Comparison of ENCODE assay signal across 30 cellular contexts in genomic region chr1:115134231-115134630, GRCh38. TPM values are rescaled to one million over a fixed set of nuclear protein-coding genes. Genes with fewer than 3 reads are reported as not detected.
DNase-seq lines count a peak whose midpoint lies in the region; ATAC-seq and TF ChIP-seq lines count a peak whose summit lies in the region.
"Had no signal": no experiment of that assay in that cellular context is flagged by ENCODE, and none has a peak within 500 bp of the region (broad histone marks: within the 10 kb centered on the region; RNA-seq: fewer than 3 reads in every experiment).

No MANE protein-coding gene starts in this region.

- no peak overlapping the region for H3K4me3 Mint-ChIP-seq in Caco-2 (ENCODE audit: unreplicated experiment)
- H3K4me3 Mint-ChIP-seq: activated CD4-positive, alpha-beta memory T cell treated with anti-CD3 and anti-CD28 coated beads for 36 hours; activated naive CD4-positive, alpha-beta T cell treated with anti-CD3 and anti-CD28 coated beads for 36 hours; activated T-helper 1 cell treated with anti-CD3 and anti-CD28 coated beads, Interleukin-12 subunit alpha, Interleukin-12 subunit beta, Interleukin-2, Interleukin-4 antibody, amounts not matched to agents 30 ng/mL and 10 ng/mL and 1 ng/mL, durations not matched to agents 14 hours and 24 hours and 36 hours; effector memory CD8-positive, alpha-beta T cell; GM23338; naive thymus-derived CD8-positive, alpha-beta T cell had no signal

- POLR2A ChIA-PET in Caco-2 (lab: Charles Lee) (no interaction called here), RWPE1 (lab: Yijun Ruan, JAX; ENCODE audit: low non-redundant PET) (no interaction called here)

- no TSS peak for BruUV-seq in Caco-2 (replicated peaks; lab: Mats Ljungman, UMichigan)

- no peaks in the 10 kb centered on the region for H3K9me3 Mint-ChIP-seq in Caco-2 (ENCODE audit: unreplicated experiment)
- H3K9me3 Mint-ChIP-seq: activated CD4-positive, alpha-beta memory T cell treated with anti-CD3 and anti-CD28 coated beads for 36 hours; activated naive CD4-positive, alpha-beta T cell treated with anti-CD3 and anti-CD28 coated beads for 36 hours; activated T-helper 1 cell treated with anti-CD3 and anti-CD28 coated beads, Interleukin-12 subunit alpha, Interleukin-12 subunit beta, Interleukin-2, Interleukin-4 antibody, amounts not matched to agents 30 ng/mL and 10 ng/mL and 1 ng/mL, durations not matched to agents 14 hours and 24 hours and 36 hours; effector memory CD8-positive, alpha-beta T cell; GM23338; naive thymus-derived CD8-positive, alpha-beta T cell had no signal

- H3K9me3 ChIP-seq in Caco-2 (no peaks in the 10 kb centered on the region), skeletal muscle tissue (ENCODE audit: control insufficient read depth in 3 of 3, low read length in 3 of 3) (no peaks in the 10 kb centered on the region)
- H3K9me3 ChIP-seq: adrenal gland, SJCRH30, spleen, upper lobe of right lung had no signal

- peak overlapping the region in 2 of 3 donors; percentile 54 to 60 for H3K9ac ChIP-seq in skeletal muscle tissue (ENCODE audit: low read depth in 1 of 3, low read length in 3 of 3)

- H3K27ac ChIP-seq in RWPE1, result peak overlapping the region; percentile 48; the same call in 1 of the 2 replicates
- peak overlapping the region; percentile 87 for H3K27ac ChIP-seq in skeletal muscle tissue (ENCODE audit: low read depth, low read length)
- H3K27ac ChIP-seq: adrenal gland, C4-2B, hepatocyte, HL-60, SJCRH30, upper lobe of right lung had no signal

- peaks cover 15% of the 10 kb centered on the region for H3K4me1 Mint-ChIP-seq in Caco-2 (ENCODE audit: low read depth, unreplicated experiment)
- H3K4me1 Mint-ChIP-seq: GM23338 had no signal

- DNase-seq in Caco-2 (no peak), RWPE1 (ENCODE audit: low spot score) (no peak), left ventricle myocardium superior (no peak), CD1c-positive myeloid dendritic cell (ENCODE audit: extremely low spot score) (no peak), AG08396 (ENCODE audit: low spot score) (no peak), NCI-H1105 (lab: John Stamatoyannopoulos, UW) (no peak)
- DNase-seq: activated CD4-positive, alpha-beta memory T cell treated with anti-CD3 and anti-CD28 coated beads for 36 hours; activated CD8-positive, alpha-beta memory T cell treated with anti-CD3 and anti-CD28 coated beads, Interleukin-2, amount 50 U/mL, for 4 hours; activated naive CD4-positive, alpha-beta T cell treated with anti-CD3 and anti-CD28 coated beads for 36 hours; adrenal gland; cortex of kidney; effector memory CD8-positive, alpha-beta T cell; foreskin keratinocyte; Karpas-422; left colon; naive thymus-derived CD8-positive, alpha-beta T cell; NCI-H1694; NCI-H510A; SJCRH30; spleen; stimulated activated CD4-positive, alpha-beta T cell treated with anti-CD3 and anti-CD28 coated beads, Interleukin-2, amount 100 ng/mL, for 48 hours; upper lobe of right lung had no signal

- H3K27me3 Mint-ChIP-seq in Caco-2 (ENCODE audit: insufficient read depth, unreplicated experiment), result no peaks in the 10 kb centered on the region

- TF ChIP-seq CTCF in Caco-2 (IDR thresholded peaks at IDR 0.05; ENCODE audit: insufficient read depth in 1 of 2, low read depth in 1 of 2, low read length in 1 of 2, severe bottlenecking in 1 of 2, unreplicated experiment in 1 of 2), result no peak
- no peak for TF ChIP-seq CTCF in RWPE1 (conservative IDR thresholded peaks at IDR 0.05; ENCODE audit: low read depth)

- CTCF ChIA-PET in Caco-2 (lab: Charles Lee), result no interaction called here
- CTCF ChIA-PET in RWPE1 (lab: Yijun Ruan, JAX), result no interaction called here

- H3K4me3 ChIP-seq in Caco-2 (ENCODE audit: low read depth, low read length) (no peak overlapping the region), skeletal muscle tissue (ENCODE audit: low read length in 3 of 3) (peak overlapping the region in 1 of 3 donors; percentile 13)
- H3K4me3 ChIP-seq: adrenal gland, GM23338, hepatocyte, SJCRH30, spleen, upper lobe of right lung had no signal

- H3K27me3 ChIP-seq in Caco-2 (replicated peaks; ENCODE audit: control insufficient read depth, insufficient read depth, low read length) (no peaks in the 10 kb centered on the region), skeletal muscle tissue (ENCODE audit: control insufficient read depth in 3 of 3, insufficient read depth in 3 of 3, low read length in 3 of 3) (no peaks in the 10 kb centered on the region)
- H3K27me3 ChIP-seq: adrenal gland, foreskin keratinocyte, hepatocyte, SJCRH30 had no signal

- peak; percentile 49 for ATAC-seq in left ventricle myocardium superior
- no peak for ATAC-seq in GM18873 (IDR thresholded peaks at IDR 0.05; ENCODE audit: low FRiP score, unreplicated experiment)
- ATAC-seq: activated CD4-positive, CD25-positive, alpha-beta regulatory T cell treated with anti-CD3 and anti-CD28 coated beads, Interleukin-2, amount 50 U/mL, for 24 hours; effector memory CD8-positive, alpha-beta T cell; GM23338; left colon; naive thymus-derived CD8-positive, alpha-beta T cell; upper lobe of right lung had no signal

- no peaks in the 10 kb centered on the region for H3K36me3 Mint-ChIP-seq in Caco-2 (ENCODE audit: insufficient read depth, unreplicated experiment)
- H3K36me3 Mint-ChIP-seq: activated CD4-positive, alpha-beta memory T cell treated with anti-CD3 and anti-CD28 coated beads for 36 hours; naive thymus-derived CD8-positive, alpha-beta T cell had no signal

- no peaks in the 10 kb centered on the region for H3K36me3 ChIP-seq in Caco-2 (ENCODE audit: control insufficient read depth, insufficient read depth, low read length)
- H3K36me3 ChIP-seq in skeletal muscle tissue (ENCODE audit: control insufficient read depth in 3 of 3, insufficient read depth in 3 of 3, low read length in 3 of 3), result no peaks in the 10 kb centered on the region
- H3K36me3 ChIP-seq: adrenal gland, SJCRH30, spleen, upper lobe of right lung had no signal

- peak overlapping the region; percentile 66 for H3K27ac Mint-ChIP-seq in Caco-2 (ENCODE audit: unreplicated experiment)
- H3K27ac Mint-ChIP-seq: activated CD4-positive, alpha-beta memory T cell treated with anti-CD3 and anti-CD28 coated beads for 36 hours; activated naive CD4-positive, alpha-beta T cell treated with anti-CD3 and anti-CD28 coated beads for 36 hours; activated T-helper 1 cell treated with anti-CD3 and anti-CD28 coated beads, Interleukin-12 subunit alpha, Interleukin-12 subunit beta, Interleukin-2, Interleukin-4 antibody, amounts not matched to agents 30 ng/mL and 10 ng/mL and 1 ng/mL, durations not matched to agents 14 hours and 24 hours and 36 hours; effector memory CD8-positive, alpha-beta T cell; GM23338; naive thymus-derived CD8-positive, alpha-beta T cell had no signal

- H3K4me1 ChIP-seq in Caco-2 (peaks cover 13% of the 10 kb centered on the region), skeletal muscle tissue (ENCODE audit: control insufficient read depth in 3 of 3, insufficient read depth in 3 of 3, low read length in 3 of 3) (peaks cover 12 to 39% (median 26%) of the 10 kb centered on the region in 3 donors)
- H3K4me1 ChIP-seq: adrenal gland, upper lobe of right lung had no signal

- intact Hi-C loops in Caco-2 (cut with micrococcal nuclease; ENCODE audit: unreplicated experiment) (no loop called here), left ventricle myocardium superior (cut with micrococcal nuclease) (no loop called here)

RNA-seq across cellular contexts. Expression of gene TSPAN2, which starts 44.9 kb away (rescaled TPM):
- total RNA-seq in Caco-2 (2022), result 6.8 and 6.9 TPM in 2 replicates
- 6.2 TPM for total RNA-seq in left ventricle myocardium superior
- 6.8 TPM for total RNA-seq in skeletal muscle tissue
